26 cellular contexts compared by ENCODE assay signal in the genomic region with DNA sequence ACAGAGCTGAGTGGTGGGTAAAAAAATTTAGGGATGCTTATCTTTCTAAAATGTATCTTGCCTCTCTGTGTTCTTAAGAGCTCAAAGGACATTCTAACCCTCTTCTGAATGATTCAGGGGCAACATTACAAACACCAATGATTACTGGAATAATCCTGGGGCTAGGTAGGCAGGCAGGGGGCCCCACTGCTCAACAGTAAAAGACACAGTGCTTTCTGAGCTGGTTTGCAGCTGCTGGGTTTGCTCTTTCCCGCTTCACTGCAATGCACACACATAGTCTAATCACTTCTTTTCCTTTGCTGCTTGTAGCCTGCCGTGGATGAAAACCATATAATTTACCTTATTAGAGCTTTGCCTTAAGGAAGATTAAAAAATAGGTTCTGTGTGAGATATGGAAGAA. TPM values are rescaled to one million over a fixed set of nuclear protein-coding genes. Genes with fewer than 3 reads are reported as not detected.
DNase-seq lines count a peak whose midpoint lies in the region; ATAC-seq, FAIRE-seq and TF ChIP-seq lines count a peak whose summit lies in the region.
"Had no signal": no experiment of that assay in that cellular context is flagged by ENCODE, and none has a peak within 500 bp of the region (broad histone marks: within the 10 kb centered on the region; RNA-seq: fewer than 3 reads in every experiment).

No MANE protein-coding gene starts in this region.

- H3K9me3 ChIP-seq in left ventricle myocardium inferior (replicated peaks), result no peaks in the 10 kb centered on the region
- H3K9me3 ChIP-seq in right atrium auricular region, result no peaks in the 10 kb centered on the region
- H3K9me3 ChIP-seq: heart left ventricle, lower lobe of right lung had no signal

- H3K27me3 Mint-ChIP-seq in osteocyte (ENCODE audit: unreplicated experiment), result no peaks in the 10 kb centered on the region
- H3K27me3 Mint-ChIP-seq: activated CD4-positive, alpha-beta T cell treated with anti-CD3 and anti-CD28 coated beads, Interleukin-2, amount 10 ng/mL, durations not matched to agents 7 days and 5 days; progenitor cell of endocrine pancreas had no signal

- H3K9me3 Mint-ChIP-seq in osteocyte (ENCODE audit: unreplicated experiment), result no peaks in the 10 kb centered on the region
- H3K9me3 Mint-ChIP-seq: activated CD4-positive, alpha-beta T cell treated with anti-CD3 and anti-CD28 coated beads, Interleukin-2, amount 10 ng/mL, durations not matched to agents 7 days and 5 days; T-helper 2 cell treated with Interferon-gamma antibody and Interleukin-4, amounts not matched to agents 5 μg/mL and 100 μg/mL, for 36 hours had no signal

- H3K4me1 ChIP-seq in left ventricle myocardium inferior (peaks cover 23% of the 10 kb centered on the region), right atrium auricular region (no peaks in the 10 kb centered on the region)
- H3K4me1 ChIP-seq: lower lobe of right lung had no signal

- H3K27ac ChIP-seq in left ventricle myocardium inferior (replicated peaks), result peak overlapping the region; percentile 63
- H3K27ac ChIP-seq in right atrium auricular region, result peak overlapping the region in 1 of 2 donors; percentile 55
- H3K27ac ChIP-seq: BLaER1 treated with 17β-estradiol and CSF1 and Interleukin-3, amounts not matched to agents 10 nM and 100 nM; brain microvascular endothelial cell; epithelial cell of prostate; HL-60; lower lobe of right lung had no signal

- TF ChIP-seq CTCF in left ventricle myocardium inferior (IDR thresholded peaks at IDR 0.05; ENCODE audit: borderline replicate concordance) (no peak), right atrium auricular region (IDR thresholded peaks at IDR 0.05) (no peak), astrocyte of the cerebellum (IDR thresholded peaks at IDR 0.05; ENCODE audit: low read depth, low read length, missing control alignments) (peak; percentile 7), osteocyte (IDR thresholded peaks at IDR 0.05) (peak; percentile 9), GM20000 (IDR thresholded peaks at IDR 0.05; ENCODE audit: extremely low read depth, missing control alignments) (no peak)

- intact Hi-C loops in left ventricle myocardium inferior (cut with micrococcal nuclease), result no loop called here

- peaks cover 12% of the 10 kb centered on the region for H3K4me1 Mint-ChIP-seq in osteocyte (ENCODE audit: unreplicated experiment)

- peaks cover 37% of the 10 kb centered on the region for H3K36me3 Mint-ChIP-seq in osteocyte (ENCODE audit: unreplicated experiment)

- H3K27ac Mint-ChIP-seq in osteocyte (ENCODE audit: unreplicated experiment), result no peak overlapping the region
- H3K27ac Mint-ChIP-seq: activated CD4-positive, alpha-beta T cell treated with anti-CD3 and anti-CD28 coated beads, Interleukin-2, amount 10 ng/mL, durations not matched to agents 7 days and 5 days; progenitor cell of endocrine pancreas; T-helper 2 cell treated with Interferon-gamma antibody and Interleukin-4, amounts not matched to agents 5 μg/mL and 100 μg/mL, for 36 hours had no signal

- H3K27me3 ChIP-seq in left ventricle myocardium inferior (ENCODE audit: low read depth) (no peaks in the 10 kb centered on the region), right atrium auricular region (no peaks in the 10 kb centered on the region)
- H3K27me3 ChIP-seq: BLaER1 treated with 17β-estradiol and CSF1 and Interleukin-3, amounts not matched to agents 10 nM and 100 nM; brain microvascular endothelial cell; heart left ventricle had no signal

- H3K36me3 ChIP-seq in left ventricle myocardium inferior (peaks cover 48% of the 10 kb centered on the region), right atrium auricular region (no peaks in the 10 kb centered on the region)

- no peak overlapping the region for H3K4me3 ChIP-seq in left ventricle myocardium inferior
- no peak overlapping the region for H3K4me3 ChIP-seq in right atrium auricular region
- H3K4me3 ChIP-seq in astrocyte of the cerebellum (ENCODE audit: low read depth, low read length), result no peak overlapping the region
- H3K4me3 ChIP-seq: BLaER1 treated with 17β-estradiol and CSF1 and Interleukin-3, amounts not matched to agents 10 nM and 100 nM; heart left ventricle; lower lobe of right lung had no signal

- ATAC-seq in HG03432 (IDR thresholded peaks at IDR 0.05; ENCODE audit: unreplicated experiment), result no peak
- ATAC-seq: lower lobe of right lung had no signal

- H3K4me3 Mint-ChIP-seq in osteocyte (ENCODE audit: unreplicated experiment), result no peak overlapping the region
- H3K4me3 Mint-ChIP-seq: activated CD4-positive, alpha-beta T cell treated with anti-CD3 and anti-CD28 coated beads, Interleukin-2, amount 10 ng/mL, durations not matched to agents 7 days and 5 days; T-helper 2 cell treated with Interferon-gamma antibody and Interleukin-4, amounts not matched to agents 5 μg/mL and 100 μg/mL, for 36 hours had no signal

- FAIRE-seq in frontal cortex (lab: Jason Lieb, UNC), result no peak

- in situ Hi-C loops in astrocyte of the cerebellum (cut with HindIII; ENCODE audit: low sequenced_read_pairs), result no loop called here

- DNase-seq in left ventricle myocardium inferior, result no peak
- no peak for DNase-seq in right atrium auricular region (ENCODE audit: low spot score)
- DNase-seq in NCI-H2081 treated with DMSO at 0.1 percent for 48 hours (lab: John Stamatoyannopoulos, UW), result peak; percentile 10
- no peak for DNase-seq in astrocyte of the cerebellum (ENCODE audit: low read depth)
- DNase-seq in osteocyte (ENCODE audit: extremely low spot score, unreplicated experiment), result no peak
- no peak for DNase-seq in GM20000 (ENCODE audit: low spot score)
- no peak for DNase-seq in frontal cortex (ENCODE audit: low spot score in 2 of 2)
- DNase-seq: activated CD4-positive, alpha-beta T cell treated with anti-CD3 and anti-CD28 coated beads, Interleukin-2, amount 10 ng/mL, durations not matched to agents 7 days and 5 days; activated naive CD4-positive, alpha-beta T cell; activated T-cell treated with anti-CD3 and anti-CD28 coated beads, Interleukin-2, amount 50 U/mL, for 48 hours; brain microvascular endothelial cell; COR-L47; heart left ventricle; kidney; lower lobe of right lung; NCI-H1694 treated with DMSO at 0.1 percent for 48 hours; NCI-H82; stimulated activated naive CD4-positive, alpha-beta T cell treated with Interleukin-2 at 50 U/mL for 16 hours had no signal

RNA-seq across cellular contexts. Expression of gene CLDN20, which starts 23.9 kb away (rescaled TPM):
- total RNA-seq in left ventricle myocardium inferior, result not detected
- not detected for total RNA-seq in right atrium auricular region
- not detected in 2 replicates for total RNA-seq in osteocyte
- not detected for total RNA-seq in frontal cortex
- total RNA-seq: activated CD4-positive, alpha-beta T cell treated with anti-CD3 and anti-CD28 coated beads, Interleukin-2, amount 10 ng/mL, durations not matched to agents 7 days and 5 days; heart left ventricle; kidney; lower lobe of right lung; progenitor cell of endocrine pancreas; temporal lobe; urinary bladder had no signal

RNA-seq across cellular contexts. Expression of gene TFB1M, which starts 26.5 kb away (rescaled TPM):
- total RNA-seq in left ventricle myocardium inferior (18.8 TPM), right atrium auricular region (10 to 100 TPM; 10.7 to 11.1 TPM), osteocyte (14.1 and 19.1 TPM in 2 replicates), frontal cortex (12.6 TPM)

Comparison
In these comparisons a context has a peak if more than half of its experiments do, and no peak if none do; other contexts are left out.
1. CTCF ChIP-seq: peak in astrocyte of the cerebellum (single experiment) and osteocyte (single experiment); none in left ventricle myocardium inferior (single experiment), right atrium auricular region (0 of 2) and GM20000 (single experiment).